In the genomic region with DNA sequence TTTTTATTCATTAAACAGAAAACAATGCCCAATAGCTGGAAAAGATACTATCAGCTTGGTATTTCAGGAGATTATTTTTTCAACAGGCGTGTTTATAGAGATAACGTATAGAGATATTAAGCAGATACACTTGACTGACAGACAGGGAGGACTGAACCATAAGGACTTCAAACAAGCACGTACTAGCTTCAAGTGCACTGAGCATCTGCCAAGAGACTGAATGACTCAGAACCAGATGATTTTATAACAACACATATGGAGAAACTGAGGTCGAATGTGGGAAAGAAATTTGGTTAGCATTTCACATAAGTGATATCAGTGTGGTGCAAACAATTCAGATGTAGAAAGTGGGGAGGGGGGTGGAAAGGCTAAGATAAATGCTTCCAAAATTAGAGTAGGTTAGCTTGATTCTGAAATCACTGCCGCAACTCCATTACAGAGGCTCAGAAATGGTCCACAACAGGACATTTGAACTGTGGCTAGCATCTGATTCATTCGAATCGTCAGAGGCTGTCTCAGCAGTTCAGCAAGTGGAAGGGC, we compare ENCODE assay signal across 9 cellular contexts.
DNase-seq lines count a peak whose midpoint lies in the region; ATAC-seq and TF ChIP-seq lines count a peak whose summit lies in the region.
"Had no signal": no experiment of that assay in that cellular context is flagged by ENCODE, and none has a peak within 500 bp of the region (broad histone marks: within the 10 kb centered on the region; RNA-seq: fewer than 3 reads in every experiment).

No MANE protein-coding gene starts in this region.

- no peaks in the 10 kb centered on the region for H3K27me3 ChIP-seq in mammary epithelial cell (ENCODE audit: insufficient read depth, low read length)
- no peaks in the 10 kb centered on the region for H3K27me3 ChIP-seq in lung (ENCODE audit: control insufficient read depth, insufficient read depth)
- H3K27me3 ChIP-seq in HAP-1 (ENCODE audit: low read depth) = no peaks in the 10 kb centered on the region
- no peaks in the 10 kb centered on the region for H3K27me3 ChIP-seq in effector memory CD4-positive, alpha-beta T cell (replicated peaks; ENCODE audit: control insufficient read depth, insufficient read depth, low read length, poor library complexity, severe bottlenecking)

- peak; percentile 58 for ATAC-seq in lung (ENCODE audit: insufficient read depth, low FRiP score)
- ATAC-seq in HG03097 (IDR thresholded peaks at IDR 0.05; ENCODE audit: low FRiP score, unreplicated experiment) = no peak

- peaks cover 15% of the 10 kb centered on the region for H3K4me1 ChIP-seq in mammary epithelial cell (ENCODE audit: insufficient read depth, low read length)
- peaks cover 0 to 2% of the 10 kb centered on the region in 2 donors for H3K4me1 ChIP-seq in lung (ENCODE audit: control insufficient read depth in 2 of 2, insufficient read depth in 2 of 2, low read length in 2 of 2)
- H3K4me1 ChIP-seq in HAP-1 = no peaks in the 10 kb centered on the region
- H3K4me1 ChIP-seq in effector memory CD4-positive, alpha-beta T cell (ENCODE audit: control insufficient read depth, insufficient read depth, low read length, poor library complexity, severe bottlenecking) = no peaks in the 10 kb centered on the region

- peak; percentile 4 for DNase-seq in COLO829 (ENCODE audit: low spot score)
- peak; percentile 83 for DNase-seq in NCI-H1694 treated with DMSO at 0.1 percent for 48 hours (lab: John Stamatoyannopoulos, UW)
- DNase-seq in mammary epithelial cell = peak; percentile 71
- no peak for DNase-seq in lung (ENCODE audit: low spot score)
- no peak for DNase-seq in HAP-1 (ENCODE audit: low spot score in 2 of 2)
- DNase-seq in effector memory CD4-positive, alpha-beta T cell = no peak
- DNase-seq in NCI-H1436 treated with DMSO at 0.1 percent for 48 hours (lab: John Stamatoyannopoulos, UW) = no peak
- DNase-seq: posterior cingulate gyrus had no signal

- H4K20me1 ChIP-seq in mammary epithelial cell (ENCODE audit: insufficient read depth, low read length) = no peaks in the 10 kb centered on the region

- dilution Hi-C loops in mammary epithelial cell (cut with HindIII; ENCODE audit: low sequenced_read_pairs) = no loop called here

- CTCF ChIA-PET in mammary epithelial cell (lab: Charles Lee; ENCODE audit: low non-redundant PET) = no interaction called here

- TF ChIP-seq CTCF in mammary epithelial cell (conservative IDR thresholded peaks at IDR 0.05 in 1 of 2, IDR thresholded peaks at IDR 0.05 in 1 of 2; ENCODE audit: extremely low read depth in 1 of 2, insufficient read depth in 1 of 2, low read depth in 1 of 2, low read length in 2 of 2) (no peak), lung (IDR thresholded peaks at IDR 0.05; ENCODE audit: control extremely low read depth, extremely low read depth) (no peak)

- no TSS peak for BruUV-seq in mammary epithelial cell (replicated peaks; lab: Mats Ljungman, UMichigan)

- 81% methylated on average over 7 of the region's 7 CpGs for WGBS in mammary epithelial cell (ENCODE audit: low coverage, missing lambda C conversion rate)
- WGBS in lung, 2 donors = 52 to 74% methylated on average over 7 of the region's 7 CpGs

- in situ Hi-C loops in mammary epithelial cell (cut with MboI; ENCODE audit: low sequenced_read_pairs in 2 of 2) = no loop called here
- in situ Hi-C loops in HAP-1 (cut with MboI; ENCODE audit: low sequenced_read_pairs) = no loop called here

- peak overlapping the region; percentile 15 for H3K9ac ChIP-seq in mammary epithelial cell (ENCODE audit: insufficient read depth, low read length)

- H2AFZ ChIP-seq in mammary epithelial cell (ENCODE audit: low read depth, low read length) = no peak overlapping the region

- H3K36me3 ChIP-seq in mammary epithelial cell (ENCODE audit: insufficient read depth, low read length) (no peaks in the 10 kb centered on the region), lung (ENCODE audit: control insufficient read depth in 2 of 2, insufficient read depth in 2 of 2, low read length in 2 of 2) (no peaks in the 10 kb centered on the region), HAP-1 (replicated peaks) (no peaks in the 10 kb centered on the region)
- H3K36me3 ChIP-seq in effector memory CD4-positive, alpha-beta T cell (ENCODE audit: control insufficient read depth, insufficient read depth, low read length) = no peaks in the 10 kb centered on the region

- H3K27ac ChIP-seq in mammary epithelial cell (ENCODE audit: insufficient read depth, low read depth, low read length) = peak overlapping the region; percentile 34
- no peak overlapping the region for H3K27ac ChIP-seq in lung (ENCODE audit: low read depth in 1 of 2, low read length in 1 of 2)
- no peak overlapping the region for H3K27ac ChIP-seq in effector memory CD4-positive, alpha-beta T cell (ENCODE audit: insufficient read depth, low read length, poor library complexity, severe bottlenecking)

- H3K9me3 ChIP-seq in mammary epithelial cell (replicated peaks; ENCODE audit: insufficient read depth, low read length) (no peaks in the 10 kb centered on the region), lung (ENCODE audit: control insufficient read depth in 2 of 2, insufficient read depth in 1 of 2, low read length in 1 of 2) (peaks cover 0 to 1% of the 10 kb centered on the region in 2 donors), HAP-1 (no peaks in the 10 kb centered on the region)
- H3K9me3 ChIP-seq in effector memory CD4-positive, alpha-beta T cell (ENCODE audit: control insufficient read depth, low read length) = no peaks in the 10 kb centered on the region

- no peak overlapping the region for H3K4me3 ChIP-seq in mammary epithelial cell (replicated peaks in 1 of 3; ENCODE audit: insufficient read depth in 1 of 3, low read depth in 2 of 3, low read length in 3 of 3)
- H3K4me3 ChIP-seq in lung = no peak overlapping the region
- no peak overlapping the region for H3K4me3 ChIP-seq in HAP-1
- H3K4me3 ChIP-seq in effector memory CD4-positive, alpha-beta T cell (ENCODE audit: insufficient read depth, low read depth, low read length, poor library complexity, severe bottlenecking) = no peak overlapping the region

- intact Hi-C loops in mammary epithelial cell (cut with micrococcal nuclease) = no loop called here

- peak overlapping the region; percentile 29 for H3K4me2 ChIP-seq in mammary epithelial cell (ENCODE audit: insufficient read depth, low read depth, low read length)

- no peaks in the 10 kb centered on the region for H3K79me2 ChIP-seq in mammary epithelial cell (ENCODE audit: insufficient read depth, low read length)

Comparison
In these comparisons a context has a peak if more than half of its experiments do, and no peak if none do; other contexts are left out.
1. DNase-seq: peak in COLO829 (single experiment), NCI-H1694 treated with DMSO at 0.1 percent for 48 hours (single experiment) and mammary epithelial cell (single experiment); none in lung (single experiment), HAP-1 (0 of 2), effector memory CD4-positive, alpha-beta T cell (0 of 3) and NCI-H1436 treated with DMSO at 0.1 percent for 48 hours (single experiment).